35 cellular contexts compared by ENCODE assay signal in genomic region chr19:10634430-10634829, GRCh38. TPM values are rescaled to one million over a fixed set of nuclear protein-coding genes. Genes with fewer than 3 reads are reported as not detected.
"Had no signal": no experiment of that assay in that cellular context is flagged by ENCODE, and none has a peak within 500 bp of the region (broad histone marks: within the 10 kb centered on the region; RNA-seq: fewer than 3 reads in every experiment).

No MANE protein-coding gene starts in this region.

- H3K27me3 ChIP-seq: brain microvascular endothelial cell, Peyer's patch had no signal

- H3K9me3 ChIP-seq: Peyer's patch had no signal

- H3K4me3 ChIP-seq: Peyer's patch had no signal

- H3K27ac ChIP-seq: brain microvascular endothelial cell, Peyer's patch, WERI-Rb-1 had no signal

- ATAC-seq: activated CD8-positive, alpha-beta T cell treated with anti-CD3 and anti-CD28 coated beads, Interleukin-2, amount 10 ng/mL, durations not matched to agents 7 days and 5 days; activated naive CD8-positive, alpha-beta T cell treated with anti-CD3 and anti-CD28 coated beads, Interleukin-2, amount 50 U/mL, for 24 hours; PC-3; Right ventricle myocardium inferior had no signal

- H3K4me3 Mint-ChIP-seq: activated CD8-positive, alpha-beta T cell treated with anti-CD3 and anti-CD28 coated beads, Interleukin-2, amount 10 ng/mL, durations not matched to agents 7 days and 5 days; activated naive CD8-positive, alpha-beta T cell; activated naive CD8-positive, alpha-beta T cell treated with anti-CD3 and anti-CD28 coated beads, Interleukin-2, amount 50 U/mL, for 24 hours; activated T-cell treated with anti-CD3 and anti-CD28 coated beads, Interleukin-2, amount 50 U/mL, for 24 hours had no signal

- H3K9me3 Mint-ChIP-seq: activated naive CD8-positive, alpha-beta T cell treated with anti-CD3 and anti-CD28 coated beads, Interleukin-2, amount 50 U/mL, for 24 hours; activated T-cell treated with anti-CD3 and anti-CD28 coated beads, Interleukin-2, amount 50 U/mL, for 24 hours; activated T-helper 2 cell treated with anti-CD3 and anti-CD28 coated beads, Interferon-gamma antibody, Interleukin-2, Interleukin-4, amounts not matched to agents 10 μg/mL and 5 μg/mL and 100 μg/mL, durations not matched to agents 14 hours and 24 hours and 36 hours had no signal

- H3K27ac Mint-ChIP-seq: activated CD8-positive, alpha-beta T cell treated with anti-CD3 and anti-CD28 coated beads, Interleukin-2, amount 10 ng/mL, durations not matched to agents 7 days and 5 days; activated naive CD8-positive, alpha-beta T cell treated with anti-CD3 and anti-CD28 coated beads, Interleukin-2, amount 50 U/mL, for 24 hours; activated T-helper 2 cell treated with anti-CD3 and anti-CD28 coated beads, Interferon-gamma antibody, Interleukin-2, Interleukin-4, amounts not matched to agents 10 μg/mL and 5 μg/mL and 100 μg/mL, durations not matched to agents 14 hours and 24 hours and 36 hours had no signal

- DNase-seq: activated CD4-positive, alpha-beta T cell treated with anti-CD3 and anti-CD28 coated beads for 1 hour; activated CD4-positive, alpha-beta T cell treated with anti-CD3 and anti-CD28 coated beads for 48 hours; activated CD4-positive, CD25-positive, alpha-beta regulatory T cell; activated CD8-positive, alpha-beta T cell treated with anti-CD3 and anti-CD28 coated beads, Interleukin-2, amount 10 ng/mL, durations not matched to agents 7 days and 5 days; activated gamma-delta T cell; activated naive CD4-positive, alpha-beta T cell treated with Interleukin-2 at 50 U/mL for 16 hours; activated naive CD8-positive, alpha-beta T cell treated with anti-CD3 and anti-CD28 coated beads, Interleukin-2, amount 50 U/mL, for 24 hours; activated T-cell treated with anti-CD3 and anti-CD28 coated beads, Interleukin-2, amount 50 U/mL, for 24 hours; amniotic stem cell; aorta; brain microvascular endothelial cell; central memory CD4-positive, alpha-beta T cell; NCI-H1092 treated with DMSO at 0.1 percent for 48 hours; NCI-H1417; NCI-H146; NCI-H187; NCI-H2029 treated with DMSO at 0.1 percent for 48 hours; NCI-H2107; NCI-H2171; NCI-H510A; NCI-H526; NCI-H748 treated with DMSO at 0.1 percent for 48 hours; NK-92 treated with Interleukin-12 subunit alpha and Interleukin-12 subunit beta, amount 100 ng/mL, for 24 hours; PC-3; Peyer's patch; RPMI8226; SIG-M5; T1000; WERI-Rb-1 had no signal

RNA-seq across cellular contexts. Expression of gene AP1M2, which starts 47.3 kb away (rescaled TPM):
- total RNA-seq: activated CD8-positive, alpha-beta T cell treated with anti-CD3 and anti-CD28 coated beads, Interleukin-2, amount 10 ng/mL, durations not matched to agents 7 days and 5 days; activated T-helper 2 cell treated with anti-CD3 and anti-CD28 coated beads, Interferon-gamma antibody, Interleukin-2, Interleukin-4, amounts not matched to agents 10 μg/mL and 5 μg/mL and 100 μg/mL, durations not matched to agents 14 hours and 24 hours and 36 hours; aorta; Right ventricle myocardium inferior; SK-MEL-5; T-helper 1 cell treated with Interleukin-12 subunit alpha and Interleukin-12 subunit beta and Interleukin-4 antibody, amounts not matched to agents 30 ng/mL and 1 ng/mL, for 36 hours; T-helper 2 cell treated with Interferon-gamma antibody and Interleukin-4, amounts not matched to agents 100 ng/mL and 5 ng/mL, for 36 hours had no signal
